Comparison of ENCODE assay signal across 8 cellular contexts in the genomic region with DNA sequence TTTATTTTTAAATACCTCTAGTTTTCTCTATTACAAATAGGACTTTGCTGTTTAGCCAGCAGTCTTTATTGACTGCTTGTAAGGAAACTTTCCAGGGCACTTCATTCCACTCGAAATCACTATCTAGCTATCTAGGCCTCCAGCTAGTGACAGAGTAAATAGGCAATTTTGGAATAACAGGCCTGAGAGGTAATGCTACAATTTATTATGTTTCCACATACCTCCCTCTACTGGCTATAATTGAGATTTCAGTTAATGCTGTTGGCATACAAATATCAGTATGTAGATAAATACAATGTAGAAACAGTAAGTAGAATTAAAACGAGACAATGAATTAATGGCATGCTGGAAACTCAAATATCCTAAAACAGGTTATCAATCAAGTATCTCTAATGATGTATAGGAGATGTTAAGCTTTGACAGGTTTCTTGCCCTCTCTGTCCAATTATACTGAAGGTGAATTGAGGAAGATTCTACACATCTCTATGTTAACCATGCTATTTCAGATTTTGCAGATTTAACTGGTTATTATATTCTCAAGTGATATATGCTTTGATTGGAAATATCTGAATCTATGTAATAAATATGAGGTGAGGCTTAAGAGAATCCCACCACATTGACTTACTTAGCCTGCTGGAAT. TPM values are rescaled to one million over a fixed set of nuclear protein-coding genes. Genes with fewer than 3 reads are reported as not detected.
DNase-seq lines count a peak whose midpoint lies in the region; ATAC-seq and TF ChIP-seq lines count a peak whose summit lies in the region.

No MANE protein-coding gene starts in this region.

- intact Hi-C loops in adrenal gland (cut with DNase I): no loop called here

- H3K9me3 ChIP-seq in BE2C: no peaks in the 10 kb centered on the region
- H3K9me3 ChIP-seq in adrenal gland (replicated peaks in 1 of 3): no peaks in the 10 kb centered on the region

- H3K27me3 Mint-ChIP-seq in type B pancreatic cell: no peaks in the 10 kb centered on the region
- no peaks in the 10 kb centered on the region for H3K27me3 Mint-ChIP-seq in T-helper 2 cell treated with Interferon-gamma antibody and Interleukin-4, amounts not matched to agents 5 μg/mL and 100 μg/mL, for 36 hours (ENCODE audit: low read depth)

- no peak overlapping the region for H3K4me3 Mint-ChIP-seq in type B pancreatic cell
- no peak overlapping the region for H3K4me3 Mint-ChIP-seq in T-helper 2 cell treated with Interferon-gamma antibody and Interleukin-4, amounts not matched to agents 5 μg/mL and 100 μg/mL, for 36 hours

- no peak for DNase-seq in BE2C
- peak; percentile 4 for DNase-seq in NCI-H1105 (lab: John Stamatoyannopoulos, UW)
- DNase-seq in adrenal gland: no peak
- DNase-seq in hepatic stellate cell (ENCODE audit: low spot score): peak; percentile 37
- no peak for DNase-seq in type B pancreatic cell (ENCODE audit: extremely low spot score, unreplicated experiment)
- DNase-seq in T-helper 2 cell treated with Interferon-gamma antibody and Interleukin-4, amounts not matched to agents 5 μg/mL and 100 μg/mL, for 36 hours (ENCODE audit: low spot score): no peak

- peak; percentile 82 for ATAC-seq in GM18861 (IDR thresholded peaks at IDR 0.05; ENCODE audit: unreplicated experiment)
- ATAC-seq in GM21515 (IDR thresholded peaks at IDR 0.05; ENCODE audit: unreplicated experiment): no peak

- WGBS in adrenal gland, 4 donors: 25 to 46% (median 30%) methylated on average over 2 of the region's 2 CpGs

- H3K27me3 ChIP-seq in BE2C (no peaks in the 10 kb centered on the region), adrenal gland (no peaks in the 10 kb centered on the region)

- no peak overlapping the region for H3K4me3 ChIP-seq in BE2C (ENCODE audit: low read depth, low read length)
- no peak overlapping the region for H3K4me3 ChIP-seq in adrenal gland

- TF ChIP-seq POLR2A in adrenal gland (IDR thresholded peaks at IDR 0.05): no peak

- H3K9me3 Mint-ChIP-seq in type B pancreatic cell: no peaks in the 10 kb centered on the region
- no peaks in the 10 kb centered on the region for H3K9me3 Mint-ChIP-seq in T-helper 2 cell treated with Interferon-gamma antibody and Interleukin-4, amounts not matched to agents 5 μg/mL and 100 μg/mL, for 36 hours

- H3K4me1 Mint-ChIP-seq in type B pancreatic cell (ENCODE audit: unreplicated experiment): peaks cover 9% of the 10 kb centered on the region
- H3K4me1 Mint-ChIP-seq in T-helper 2 cell treated with Interferon-gamma antibody and Interleukin-4, amounts not matched to agents 5 μg/mL and 100 μg/mL, for 36 hours (ENCODE audit: low read depth): peaks cover 10% of the 10 kb centered on the region

- TF ChIP-seq CTCF in BE2C (IDR thresholded peaks at IDR 0.05; ENCODE audit: low read depth, low read length) (peak; percentile 62), adrenal gland (IDR thresholded peaks at IDR 0.05) (peak; percentile 60 to 70 (median 66)), type B pancreatic cell (conservative IDR thresholded peaks at IDR 0.05) (peak; percentile 74)

- H3K27ac ChIP-seq in adrenal gland: no peak overlapping the region

- peaks cover 5% of the 10 kb centered on the region for H3K4me1 ChIP-seq in BE2C
- peaks cover 5 to 14% of the 10 kb centered on the region in 2 donors for H3K4me1 ChIP-seq in adrenal gland (replicated peaks in 1 of 2)

- peaks cover 22% of the 10 kb centered on the region for H3K36me3 Mint-ChIP-seq in type B pancreatic cell
- peaks cover 14% of the 10 kb centered on the region for H3K36me3 Mint-ChIP-seq in T-helper 2 cell treated with Interferon-gamma antibody and Interleukin-4, amounts not matched to agents 5 μg/mL and 100 μg/mL, for 36 hours (ENCODE audit: low read depth)

- peaks cover 13% of the 10 kb centered on the region for H3K36me3 ChIP-seq in BE2C
- peaks cover 0 to 30% of the 10 kb centered on the region in 2 donors for H3K36me3 ChIP-seq in adrenal gland (replicated peaks in 1 of 2)

- H3K27ac Mint-ChIP-seq in type B pancreatic cell: no peak overlapping the region
- H3K27ac Mint-ChIP-seq in T-helper 2 cell treated with Interferon-gamma antibody and Interleukin-4, amounts not matched to agents 5 μg/mL and 100 μg/mL, for 36 hours: no peak overlapping the region

RNA-seq across cellular contexts. Expression of gene DTD2, which starts 7.2 kb away (rescaled TPM):
- 14.1 TPM for polyA plus RNA-seq in BE2C (2012; ENCODE audit: insufficient read depth, insufficient read length, low read depth)
- total RNA-seq in adrenal gland: 10 to 100 TPM; 20.7 to 50.1 (median 28.8) TPM
- polyA plus RNA-seq in adrenal gland: 10 to 100 TPM in 1 of 3 donors, 1 to 10 TPM in 2; 6.0 to 22.2 (median 8.0) TPM
- 23.2 and 26.5 TPM in 2 replicates for total RNA-seq in type B pancreatic cell (ENCODE audit: low replicate concordance)

RNA-seq across cellular contexts. Expression of gene HEATR5A, which starts 29.7 kb away (rescaled TPM):
- polyA plus RNA-seq in BE2C (2012; ENCODE audit: insufficient read depth, insufficient read length, low read depth): 6.3 TPM
- total RNA-seq in adrenal gland (10 to 100 TPM; 20.8 to 49.4 (median 41.4) TPM), type B pancreatic cell (ENCODE audit: low replicate concordance) (26.3 and 27.3 TPM in 2 replicates)
- 10 to 100 TPM; 27.2 to 39.4 (median 35.7) TPM for polyA plus RNA-seq in adrenal gland

RNA-seq across cellular contexts. Expression of gene GPR33, which starts 37.7 kb away (rescaled TPM):
- not detected for polyA plus RNA-seq in BE2C (2012; ENCODE audit: insufficient read depth, insufficient read length, low read depth)
- total RNA-seq in adrenal gland: not detected
- not detected for polyA plus RNA-seq in adrenal gland
- not detected in 2 replicates for total RNA-seq in type B pancreatic cell (ENCODE audit: low replicate concordance)

Comparison
In these comparisons a context has a peak if more than half of its experiments do, and no peak if none do; other contexts are left out.
1. DNase-seq: peak in NCI-H1105 (single experiment) and hepatic stellate cell (single experiment); none in BE2C (single experiment), adrenal gland (0 of 7), type B pancreatic cell (single experiment) and T-helper 2 cell treated with Interferon-gamma antibody and Interleukin-4, amounts not matched to agents 5 μg/mL and 100 μg/mL, for 36 hours (single experiment).
2. Peak in every context shown above with its lines, with median percentiles within 50 percentile points of each other: CTCF ChIP-seq.